Comparison of ENCODE assay signal across 1 cellular context in the genomic region with DNA sequence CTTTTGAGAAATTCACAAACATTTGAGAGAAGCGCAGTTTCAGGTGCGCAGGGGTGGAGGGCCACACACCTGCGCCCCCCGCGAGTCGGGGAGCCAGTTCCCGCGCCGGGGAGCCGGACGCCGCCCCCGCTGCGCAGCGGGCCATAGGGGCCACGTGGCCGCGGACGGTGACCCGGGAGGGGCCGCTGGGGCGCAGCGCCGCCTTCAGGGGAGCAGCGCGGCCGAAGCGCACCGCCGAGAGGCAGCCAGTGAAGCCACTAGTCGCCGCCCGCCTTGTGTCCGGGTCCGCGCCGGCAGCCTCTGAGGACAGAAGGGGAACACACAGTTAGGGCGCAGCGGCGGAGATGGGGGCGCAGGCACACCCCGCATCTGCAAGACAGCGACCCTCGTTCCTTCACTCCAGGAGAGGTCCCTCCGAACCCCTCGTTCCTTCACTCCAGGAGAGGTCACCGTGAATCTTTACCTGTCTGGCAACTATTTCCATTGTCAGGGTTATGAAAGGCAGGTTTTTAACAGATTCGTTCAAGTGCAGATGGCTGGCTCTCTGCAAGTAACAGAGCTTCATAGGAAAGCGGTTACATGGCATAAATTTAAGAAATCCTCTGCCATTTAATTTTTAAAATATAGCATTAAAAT.
TF ChIP-seq lines count a peak whose summit lies in the region.

No MANE protein-coding gene starts in this region.

TF ChIP-seq in Ishikawa, 13 proteins besides CTCF, POLR2A, EP300 and RAD21:
- TF ChIP-seq, protein P1, sequence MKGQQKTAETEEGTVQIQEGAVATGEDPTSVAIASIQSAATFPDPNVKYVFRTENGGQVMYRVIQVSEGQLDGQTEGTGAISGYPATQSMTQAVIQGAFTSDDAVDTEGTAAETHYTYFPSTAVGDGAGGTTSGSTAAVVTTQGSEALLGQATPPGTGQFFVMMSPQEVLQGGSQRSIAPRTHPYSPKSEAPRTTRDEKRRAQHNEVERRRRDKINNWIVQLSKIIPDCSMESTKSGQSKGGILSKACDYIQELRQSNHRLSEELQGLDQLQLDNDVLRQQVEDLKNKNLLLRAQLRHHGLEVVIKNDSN (IDR thresholded peaks at IDR 0.05): peak; percentile 62
- TF ChIP-seq, protein P2, sequence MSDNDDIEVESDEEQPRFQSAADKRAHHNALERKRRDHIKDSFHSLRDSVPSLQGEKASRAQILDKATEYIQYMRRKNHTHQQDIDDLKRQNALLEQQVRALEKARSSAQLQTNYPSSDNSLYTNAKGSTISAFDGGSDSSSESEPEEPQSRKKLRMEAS (IDR thresholded peaks at IDR 0.05): peak; percentile 62; the same call in 1 of the 2 replicates
